1 cellular context compared by ENCODE assay signal in genomic region chr10:43648392-43649148, GRCh38.
TF ChIP-seq lines count a peak whose summit lies in the region.

A gene with protein sequence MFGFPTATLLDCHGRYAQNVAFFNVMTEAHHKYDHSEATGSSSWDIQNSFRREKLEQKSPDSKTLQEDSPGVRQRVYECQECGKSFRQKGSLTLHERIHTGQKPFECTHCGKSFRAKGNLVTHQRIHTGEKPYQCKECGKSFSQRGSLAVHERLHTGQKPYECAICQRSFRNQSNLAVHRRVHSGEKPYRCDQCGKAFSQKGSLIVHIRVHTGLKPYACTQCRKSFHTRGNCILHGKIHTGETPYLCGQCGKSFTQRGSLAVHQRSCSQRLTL (minus strand): TSS chr10:43648881. CDS start chr10:43646133, 2,748 bp downstream.

TF ChIP-seq in K562, 482 proteins besides CTCF, POLR2A, EP300 and RAD21 (continued from another document and continues in another):
- TF ChIP-seq, protein P1, sequence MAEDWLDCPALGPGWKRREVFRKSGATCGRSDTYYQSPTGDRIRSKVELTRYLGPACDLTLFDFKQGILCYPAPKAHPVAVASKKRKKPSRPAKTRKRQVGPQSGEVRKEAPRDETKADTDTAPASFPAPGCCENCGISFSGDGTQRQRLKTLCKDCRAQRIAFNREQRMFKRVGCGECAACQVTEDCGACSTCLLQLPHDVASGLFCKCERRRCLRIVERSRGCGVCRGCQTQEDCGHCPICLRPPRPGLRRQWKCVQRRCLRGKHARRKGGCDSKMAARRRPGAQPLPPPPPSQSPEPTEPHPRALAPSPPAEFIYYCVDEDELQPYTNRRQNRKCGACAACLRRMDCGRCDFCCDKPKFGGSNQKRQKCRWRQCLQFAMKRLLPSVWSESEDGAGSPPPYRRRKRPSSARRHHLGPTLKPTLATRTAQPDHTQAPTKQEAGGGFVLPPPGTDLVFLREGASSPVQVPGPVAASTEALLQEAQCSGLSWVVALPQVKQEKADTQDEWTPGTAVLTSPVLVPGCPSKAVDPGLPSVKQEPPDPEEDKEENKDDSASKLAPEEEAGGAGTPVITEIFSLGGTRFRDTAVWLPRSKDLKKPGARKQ (CRISPR knock-in tag; IDR thresholded peaks at IDR 0.05): no peak
- no peak for TF ChIP-seq MECOM (CRISPR knock-in tag; IDR thresholded peaks at IDR 0.05)
- 0 out of 2 replicates have a peak, but pooled peaks have one; percentile 52 for TF ChIP-seq DMBX1 (CRISPR knock-in tag; IDR thresholded peaks at IDR 0.05; ENCODE audit: borderline replicate concordance)
- TF ChIP-seq HMG20A (CRISPR knock-in tag; conservative IDR thresholded peaks at IDR 0.05): no peak
- TF ChIP-seq DPF2 (IDR thresholded peaks at IDR 0.05): no peak
- TF ChIP-seq STAT6 (CRISPR knock-in tag; IDR thresholded peaks at IDR 0.05): peak; percentile 83; the same call in 1 of the 2 replicates
- TF ChIP-seq ZC3H11A (IDR thresholded peaks at IDR 0.05; ENCODE audit: low read depth, low read length): no peak; the same call in 1 of the 2 replicates
- TF ChIP-seq MTA3 (IDR thresholded peaks at IDR 0.05; ENCODE audit: borderline replicate concordance): peak; percentile 38; the same call in 1 of the 2 replicates
- TF ChIP-seq ZNF184 (CRISPR knock-in tag; IDR thresholded peaks at IDR 0.05): no peak
- TF ChIP-seq PTRF (tag; IDR thresholded peaks at IDR 0.05): no peak
- TF ChIP-seq TAL1 (IDR thresholded peaks at IDR 0.05): no peak
- TF ChIP-seq, protein P2, sequence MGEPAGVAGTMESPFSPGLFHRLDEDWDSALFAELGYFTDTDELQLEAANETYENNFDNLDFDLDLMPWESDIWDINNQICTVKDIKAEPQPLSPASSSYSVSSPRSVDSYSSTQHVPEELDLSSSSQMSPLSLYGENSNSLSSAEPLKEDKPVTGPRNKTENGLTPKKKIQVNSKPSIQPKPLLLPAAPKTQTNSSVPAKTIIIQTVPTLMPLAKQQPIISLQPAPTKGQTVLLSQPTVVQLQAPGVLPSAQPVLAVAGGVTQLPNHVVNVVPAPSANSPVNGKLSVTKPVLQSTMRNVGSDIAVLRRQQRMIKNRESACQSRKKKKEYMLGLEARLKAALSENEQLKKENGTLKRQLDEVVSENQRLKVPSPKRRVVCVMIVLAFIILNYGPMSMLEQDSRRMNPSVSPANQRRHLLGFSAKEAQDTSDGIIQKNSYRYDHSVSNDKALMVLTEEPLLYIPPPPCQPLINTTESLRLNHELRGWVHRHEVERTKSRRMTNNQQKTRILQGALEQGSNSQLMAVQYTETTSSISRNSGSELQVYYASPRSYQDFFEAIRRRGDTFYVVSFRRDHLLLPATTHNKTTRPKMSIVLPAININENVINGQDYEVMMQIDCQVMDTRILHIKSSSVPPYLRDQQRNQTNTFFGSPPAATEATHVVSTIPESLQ (CRISPR knock-in tag; IDR thresholded peaks at IDR 0.05): no peak
- TF ChIP-seq PHF21A (IDR thresholded peaks at IDR 0.05; ENCODE audit: borderline replicate concordance, low read depth): no peak
- TF ChIP-seq SREBF2 (CRISPR knock-in tag; IDR thresholded peaks at IDR 0.05): no peak
- no peak for TF ChIP-seq ZNF140 (CRISPR knock-in tag; IDR thresholded peaks at IDR 0.05)
- TF ChIP-seq BCL6 (CRISPR knock-in tag; IDR thresholded peaks at IDR 0.05): no peak
- no peak for TF ChIP-seq TOE1 (IDR thresholded peaks at IDR 0.05; ENCODE audit: borderline replicate concordance)
- TF ChIP-seq TOE1 (CRISPR knock-in tag; IDR thresholded peaks at IDR 0.05; ENCODE audit: borderline replicate concordance, low read depth): no peak
- TF ChIP-seq GATA2 (CRISPR knock-in tag; IDR thresholded peaks at IDR 0.05): no peak
- TF ChIP-seq ZBTB11 (CRISPR knock-in tag; IDR thresholded peaks at IDR 0.05): peak in 1 of 3 experiments; percentile 83; a peak in 2 of 6 replicates
- TF ChIP-seq ATF1 (CRISPR knock-in tag; IDR thresholded peaks at IDR 0.05): no peak
- peak; percentile 65 for TF ChIP-seq ATF1 (tag; IDR thresholded peaks at IDR 0.05)
- no peak for TF ChIP-seq ZNF668 (CRISPR knock-in tag; IDR thresholded peaks at IDR 0.05)
- no peak for TF ChIP-seq ARNT (IDR thresholded peaks at IDR 0.05)
- TF ChIP-seq GTF2A2 (tag; IDR thresholded peaks at IDR 0.05): no peak
- no peak for TF ChIP-seq ZNF695 (CRISPR knock-in tag; IDR thresholded peaks at IDR 0.05)
- peak; percentile 96 for TF ChIP-seq ZNF766 (CRISPR knock-in tag; conservative IDR thresholded peaks at IDR 0.05)
- TF ChIP-seq NCOA2 (IDR thresholded peaks at IDR 0.05; ENCODE audit: partially characterized antibody in 2 of 2): no peak
- no peak for TF ChIP-seq SMARCA5 (IDR thresholded peaks at IDR 0.05)
- no peak for TF ChIP-seq HDAC3 (IDR thresholded peaks at IDR 0.05; ENCODE audit: borderline replicate concordance, partially characterized antibody)
- TF ChIP-seq YY1 (IDR thresholded peaks at IDR 0.05; ENCODE audit: borderline replicate concordance in 1 of 3, control insufficient read depth in 1 of 3, extremely low read depth in 1 of 3, insufficient read depth in 3 of 3, insufficient read length in 1 of 3, insufficient replicate concordance in 2 of 3, low read depth in 1 of 3, low read length in 2 of 3): peak in 2 of 3 experiments; percentile 9 to 29
- no peak for TF ChIP-seq KHSRP (IDR thresholded peaks at IDR 0.05)
- no peak for TF ChIP-seq ZNF75A (CRISPR knock-in tag; IDR thresholded peaks at IDR 0.05)
- no peak for TF ChIP-seq NCOA1 (IDR thresholded peaks at IDR 0.05; ENCODE audit: low read depth)
- peak; percentile 89 for TF ChIP-seq ZNF395 (CRISPR knock-in tag; IDR thresholded peaks at IDR 0.05)
- TF ChIP-seq SIX5 (IDR thresholded peaks at IDR 0.05; ENCODE audit: borderline replicate concordance in 1 of 2, insufficient read depth in 1 of 2, low read depth in 1 of 2, low read length in 2 of 2): peak; percentile 92 to 94
- 0 out of 2 replicates have a peak, but pooled peaks have one; percentile 2 for TF ChIP-seq JUND (IDR thresholded peaks at IDR 0.05; ENCODE audit: borderline replicate concordance, low read depth, low read length)
- no peak; the same call in 2 of the 3 replicates for TF ChIP-seq JUND (tag; IDR thresholded peaks at IDR 0.05; ENCODE audit: borderline replicate concordance, low read depth, low read length)
- no peak for TF ChIP-seq HOMEZ (CRISPR knock-in tag; IDR thresholded peaks at IDR 0.05)
- TF ChIP-seq ZKSCAN8 (CRISPR knock-in tag; IDR thresholded peaks at IDR 0.05): no peak
- TF ChIP-seq ZNF232 (CRISPR knock-in tag; IDR thresholded peaks at IDR 0.05): no peak
- no peak for TF ChIP-seq HNRNPUL1 (IDR thresholded peaks at IDR 0.05; ENCODE audit: low read length)
- TF ChIP-seq TBL1XR1 (IDR thresholded peaks at IDR 0.05; ENCODE audit: low read length in 2 of 2): no peak
- TF ChIP-seq, protein P3, sequence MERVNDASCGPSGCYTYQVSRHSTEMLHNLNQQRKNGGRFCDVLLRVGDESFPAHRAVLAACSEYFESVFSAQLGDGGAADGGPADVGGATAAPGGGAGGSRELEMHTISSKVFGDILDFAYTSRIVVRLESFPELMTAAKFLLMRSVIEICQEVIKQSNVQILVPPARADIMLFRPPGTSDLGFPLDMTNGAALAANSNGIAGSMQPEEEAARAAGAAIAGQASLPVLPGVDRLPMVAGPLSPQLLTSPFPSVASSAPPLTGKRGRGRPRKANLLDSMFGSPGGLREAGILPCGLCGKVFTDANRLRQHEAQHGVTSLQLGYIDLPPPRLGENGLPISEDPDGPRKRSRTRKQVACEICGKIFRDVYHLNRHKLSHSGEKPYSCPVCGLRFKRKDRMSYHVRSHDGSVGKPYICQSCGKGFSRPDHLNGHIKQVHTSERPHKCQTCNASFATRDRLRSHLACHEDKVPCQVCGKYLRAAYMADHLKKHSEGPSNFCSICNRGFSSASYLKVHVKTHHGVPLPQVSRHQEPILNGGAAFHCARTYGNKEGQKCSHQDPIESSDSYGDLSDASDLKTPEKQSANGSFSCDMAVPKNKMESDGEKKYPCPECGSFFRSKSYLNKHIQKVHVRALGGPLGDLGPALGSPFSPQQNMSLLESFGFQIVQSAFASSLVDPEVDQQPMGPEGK (CRISPR knock-in tag; IDR thresholded peaks at IDR 0.05; ENCODE audit: borderline replicate concordance): no peak
- TF ChIP-seq, protein P4, sequence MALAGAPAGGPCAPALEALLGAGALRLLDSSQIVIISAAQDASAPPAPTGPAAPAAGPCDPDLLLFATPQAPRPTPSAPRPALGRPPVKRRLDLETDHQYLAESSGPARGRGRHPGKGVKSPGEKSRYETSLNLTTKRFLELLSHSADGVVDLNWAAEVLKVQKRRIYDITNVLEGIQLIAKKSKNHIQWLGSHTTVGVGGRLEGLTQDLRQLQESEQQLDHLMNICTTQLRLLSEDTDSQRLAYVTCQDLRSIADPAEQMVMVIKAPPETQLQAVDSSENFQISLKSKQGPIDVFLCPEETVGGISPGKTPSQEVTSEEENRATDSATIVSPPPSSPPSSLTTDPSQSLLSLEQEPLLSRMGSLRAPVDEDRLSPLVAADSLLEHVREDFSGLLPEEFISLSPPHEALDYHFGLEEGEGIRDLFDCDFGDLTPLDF (CRISPR knock-in tag; IDR thresholded peaks at IDR 0.05): peak; percentile 79; the same call in 1 of the 2 replicates
- no peak for TF ChIP-seq STAT5A (IDR thresholded peaks at IDR 0.05; ENCODE audit: borderline replicate concordance, low read length)
- TF ChIP-seq GTF2E2 (tag; IDR thresholded peaks at IDR 0.05): no peak
- no peak for TF ChIP-seq POLR2B (IDR thresholded peaks at IDR 0.05; ENCODE audit: low read depth, partially characterized antibody)
- TF ChIP-seq KDM4B (IDR thresholded peaks at IDR 0.05; ENCODE audit: borderline replicate concordance in 2 of 2, low read depth in 1 of 2): 0 out of 4 replicates have a peak, but pooled peaks of 1 of the 2 experiments have one; percentile 49
- TF ChIP-seq XRCC3 (IDR thresholded peaks at IDR 0.05): no peak
- TF ChIP-seq CEBPB (tag; IDR thresholded peaks at IDR 0.05): no peak
- no peak for TF ChIP-seq SMAD2 (IDR thresholded peaks at IDR 0.05; ENCODE audit: low read depth, low read length)
- no peak for TF ChIP-seq GTF2F1 (IDR thresholded peaks at IDR 0.05; ENCODE audit: low read depth, low read length)
- no peak for TF ChIP-seq ZNF124 (CRISPR knock-in tag; IDR thresholded peaks at IDR 0.05)
- no peak for TF ChIP-seq SREBF1 (IDR thresholded peaks at IDR 0.05; ENCODE audit: borderline replicate concordance, low read depth, low read length)
- TF ChIP-seq MYBL2 (IDR thresholded peaks at IDR 0.05; ENCODE audit: low read depth): no peak
- TF ChIP-seq MYBL2 (CRISPR knock-in tag; IDR thresholded peaks at IDR 0.05; ENCODE audit: borderline replicate concordance): no peak
